Comparison of ENCODE assay signal across 14 cellular contexts in the genomic region with DNA sequence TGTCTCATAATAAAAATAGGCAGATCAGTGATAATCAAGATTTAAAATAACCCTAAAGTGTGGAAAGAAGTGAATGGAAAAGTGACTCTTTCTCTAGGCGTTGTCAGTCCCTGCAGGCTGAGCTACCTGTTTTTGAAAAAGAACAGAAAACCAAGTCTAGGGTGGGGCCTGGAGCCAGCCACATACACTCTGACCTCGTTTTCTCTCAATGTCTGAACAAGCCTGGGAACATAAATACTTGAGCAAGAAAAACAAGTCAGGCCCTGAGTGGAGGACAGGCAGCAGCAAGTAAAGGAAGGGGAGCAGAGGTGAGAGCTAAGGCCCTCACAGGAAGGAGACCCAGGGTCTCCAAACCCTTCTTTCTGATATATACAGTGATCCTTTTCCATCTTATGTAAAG.
DNase-seq lines count a peak whose midpoint lies in the region; ATAC-seq and TF ChIP-seq lines count a peak whose summit lies in the region.
"Had no signal": no experiment of that assay in that cellular context is flagged by ENCODE, and none has a peak within 500 bp of the region (broad histone marks: within the 10 kb centered on the region; RNA-seq: fewer than 3 reads in every experiment).

No MANE protein-coding gene starts in this region.

- ATAC-seq in left ventricle myocardium superior (no peak), HG03457 (IDR thresholded peaks at IDR 0.05; ENCODE audit: unreplicated experiment) (no peak), Right ventricle myocardium superior (ENCODE audit: poor library complexity) (no peak)
- ATAC-seq: GM12878 had no signal

- H3K14ac ChIP-seq in trophoblast cell (ENCODE audit: low read length) = no peak overlapping the region

- no peak overlapping the region for H2BK12ac ChIP-seq in trophoblast cell (ENCODE audit: low read length)

- H3K79me1 ChIP-seq in trophoblast cell (ENCODE audit: low read length) = peaks cover 6% of the 10 kb centered on the region

- H3K27ac ChIP-seq in hepatocyte (peak overlapping the region; percentile 29), trophoblast cell (ENCODE audit: low read depth, low read length) (peak overlapping the region; percentile 41), urinary bladder (ENCODE audit: low read depth) (peak overlapping the region; percentile 75)
- H3K27ac ChIP-seq: HL-60 had no signal

- no peaks in the 10 kb centered on the region for H3K27me3 ChIP-seq in hepatocyte
- no peaks in the 10 kb centered on the region for H3K27me3 ChIP-seq in trophoblast cell (ENCODE audit: insufficient read depth, low read length)

- H2BK5ac ChIP-seq in trophoblast cell (ENCODE audit: low read depth, low read length, poor library complexity) = peak overlapping the region; percentile 91

- no peak overlapping the region for H2AFZ ChIP-seq in hepatocyte
- H2AFZ ChIP-seq in trophoblast cell (ENCODE audit: insufficient read depth, low read length, poor library complexity) = no peak overlapping the region

- H2BK120ac ChIP-seq in trophoblast cell (ENCODE audit: insufficient read depth, low read length, poor library complexity) = peak overlapping the region; percentile 63

- no peak overlapping the region for H3K18ac ChIP-seq in trophoblast cell (ENCODE audit: low read length)

- H3K23ac ChIP-seq in trophoblast cell (ENCODE audit: low read length) = no peak overlapping the region

- H3K4me3 ChIP-seq in epithelial cell of esophagus (ENCODE audit: low read length) = no peak overlapping the region
- no peak overlapping the region for H3K4me3 ChIP-seq in hepatocyte
- H3K4me3 ChIP-seq in trophoblast cell (ENCODE audit: low read depth, low read length) = no peak overlapping the region
- H3K4me3 ChIP-seq in urinary bladder (ENCODE audit: low read depth, low read length) = no peak overlapping the region
- H3K4me3 ChIP-seq: GM12878 had no signal

- no peak overlapping the region for H3K4ac ChIP-seq in trophoblast cell (ENCODE audit: low read depth, low read length)

- DNase-seq in epithelial cell of esophagus (ENCODE audit: low read depth) (peak; percentile 70), hepatocyte (ENCODE audit: low spot score) (no peak), trophoblast cell (peak in 1 of 2 donors; percentile 10), left ventricle myocardium superior (no peak), Right ventricle myocardium superior (no peak)
- DNase-seq: C1 segment of cervical spinal cord; CD4-positive, alpha-beta T cell; DMS79; HCEC 1CT; HFFc6 had no signal

- WGBS in hepatocyte (ENCODE audit: low lambda C conversion rate, missing lambda C conversion rate) = 54% methylated on average over 2 of the region's 2 CpGs
- WGBS in trophoblast cell (ENCODE audit: extremely low coverage, insufficient coverage, insufficient read length) = no CpG with 5 or more reads among the region's 2 CpGs
- WGBS in urinary bladder = 51% methylated on average over 2 of the region's 2 CpGs

- no peaks in the 10 kb centered on the region for H4K20me1 ChIP-seq in hepatocyte (ENCODE audit: insufficient read depth, poor library complexity, severe bottlenecking)

- TF ChIP-seq CTCF in epithelial cell of esophagus (IDR thresholded peaks at IDR 0.05; ENCODE audit: insufficient read depth, low read depth, low read length, missing control alignments) (no peak), hepatocyte (IDR thresholded peaks at IDR 0.05; ENCODE audit: poor library complexity) (no peak)

- H3K9ac ChIP-seq in trophoblast cell (ENCODE audit: low read length) = no peak overlapping the region

- H3K9me2 ChIP-seq in hepatocyte (replicated peaks; ENCODE audit: insufficient read depth) = no peaks in the 10 kb centered on the region

- H3K4me1 ChIP-seq in hepatocyte (ENCODE audit: insufficient read depth) (peaks cover 4% of the 10 kb centered on the region), trophoblast cell (ENCODE audit: control insufficient read depth in 1 of 2, insufficient read depth in 2 of 2, low read length in 2 of 2) (peaks cover 0 to 10% of the 10 kb centered on the region in 2 experiments), urinary bladder (ENCODE audit: insufficient read depth) (no peaks in the 10 kb centered on the region)

- intact Hi-C loops in left ventricle myocardium superior (cut with micrococcal nuclease) = no loop called here
- intact Hi-C loops in Right ventricle myocardium superior (cut with DNase I) = no loop called here

- H3K79me2 ChIP-seq in hepatocyte (no peaks in the 10 kb centered on the region), trophoblast cell (ENCODE audit: control insufficient read depth, insufficient read depth, low read length, poor library complexity) (no peaks in the 10 kb centered on the region)

- no peaks in the 10 kb centered on the region for H3K9me3 ChIP-seq in hepatocyte (ENCODE audit: low read depth)
- H3K9me3 ChIP-seq in trophoblast cell (ENCODE audit: insufficient read depth, low read depth, low read length) = peaks cover 2% of the 10 kb centered on the region

- H3K36me3 ChIP-seq in hepatocyte (replicated peaks; ENCODE audit: insufficient read depth, low read depth) = no peaks in the 10 kb centered on the region
- H3K36me3 ChIP-seq in trophoblast cell (ENCODE audit: control insufficient read depth in 1 of 2, insufficient read depth in 2 of 2, low read length in 2 of 2) = no peaks in the 10 kb centered on the region
- H3K36me3 ChIP-seq in urinary bladder (ENCODE audit: insufficient read depth) = no peaks in the 10 kb centered on the region

- no peak overlapping the region for H4K8ac ChIP-seq in trophoblast cell (ENCODE audit: low read depth, low read length)

- no peak overlapping the region for H4K12ac ChIP-seq in trophoblast cell (ENCODE audit: low read depth, low read length)

- no peak overlapping the region for H2AK5ac ChIP-seq in trophoblast cell (ENCODE audit: low read length)

- no peak overlapping the region for H3K4me2 ChIP-seq in hepatocyte
- H3K4me2 ChIP-seq in trophoblast cell (ENCODE audit: low read length) = no peak overlapping the region

- peak overlapping the region; percentile 55 for H4K91ac ChIP-seq in trophoblast cell (ENCODE audit: low read depth, low read length)
